In genomic region chr7:95323410-95324129, GRCh38 we compare ENCODE assay signal across 20 cellular contexts. TPM values are rescaled to one million over a fixed set of nuclear protein-coding genes. Genes with fewer than 3 reads are reported as not detected.
DNase-seq lines count a peak whose midpoint lies in the region; ATAC-seq and TF ChIP-seq lines count a peak whose summit lies in the region.
"Had no signal": no experiment of that assay in that cellular context is flagged by ENCODE, and none has a peak within 500 bp of the region (broad histone marks: within the 10 kb centered on the region; RNA-seq: fewer than 3 reads in every experiment).

No MANE protein-coding gene starts in this region.

- DNase-seq in HT-29 (ENCODE audit: low spot score) = peak; percentile 36
- DNase-seq in LoVo (ENCODE audit: low spot score) = peak; percentile 20
- no peak for DNase-seq in endodermal cell
- DNase-seq in stimulated activated naive CD8-positive, alpha-beta T cell treated with anti-CD3 and anti-CD28 coated beads, Interleukin-15, Interleukin-2, amounts not matched to agents 100 U/mL and 50 U/mL, for 24 hours = no peak
- no peak for DNase-seq in activated effector memory CD4-positive, alpha-beta T cell treated with Interleukin-2 at 50 U/mL for 16 hours
- no peak for DNase-seq in globus pallidus (ENCODE audit: low spot score)
- DNase-seq: BE2C, GOT3, NCI-H1092 treated with DMSO at 0.1 percent for 48 hours, NCI-H1694 treated with DMSO at 0.1 percent for 48 hours, NCI-H2107, NCI-H345 had no signal

- peaks cover 5% of the 10 kb centered on the region for H3K9me3 Mint-ChIP-seq in endodermal cell

- peaks cover 3% of the 10 kb centered on the region for H3K4me1 Mint-ChIP-seq in endodermal cell

- no peaks in the 10 kb centered on the region for H3K36me3 Mint-ChIP-seq in endodermal cell (ENCODE audit: low read depth)
- H3K36me3 Mint-ChIP-seq: CD4-positive, alpha-beta memory T cell had no signal

- no peaks in the 10 kb centered on the region for H4K20me1 ChIP-seq in neural cell (ENCODE audit: insufficient read depth)

- peaks cover 34% of the 10 kb centered on the region for H3K27me3 Mint-ChIP-seq in endodermal cell (ENCODE audit: insufficient read depth)

- H3K27me3 ChIP-seq in endodermal cell (ENCODE audit: control insufficient read depth, insufficient read depth, low read length, poor library complexity, severe bottlenecking) = no peaks in the 10 kb centered on the region
- H3K27me3 ChIP-seq in neural cell (ENCODE audit: insufficient read depth, low read depth, low read length) = no peaks in the 10 kb centered on the region
- H3K27me3 ChIP-seq: BE2C, Peyer's patch had no signal

- ATAC-seq in stimulated activated naive CD8-positive, alpha-beta T cell treated with anti-CD3 and anti-CD28 coated beads, Interleukin-15, Interleukin-2, amounts not matched to agents 100 U/mL and 50 U/mL, for 24 hours = no peak
- ATAC-seq in GM19395 (IDR thresholded peaks at IDR 0.05; ENCODE audit: unreplicated experiment) = no peak
- ATAC-seq: Right ventricle myocardium inferior had no signal

- no peaks in the 10 kb centered on the region for H3K36me3 ChIP-seq in endodermal cell (ENCODE audit: control insufficient read depth, insufficient read depth, low read length)
- no peaks in the 10 kb centered on the region for H3K36me3 ChIP-seq in neural cell (ENCODE audit: insufficient read depth, low read length)
- H3K36me3 ChIP-seq: BE2C, Peyer's patch had no signal

- TF ChIP-seq CTCF in endodermal cell (conservative IDR thresholded peaks at IDR 0.05) = no peak
- no peak for TF ChIP-seq CTCF in neural cell (IDR thresholded peaks at IDR 0.05; ENCODE audit: poor library complexity, severe bottlenecking)

- no peak overlapping the region for H3K27ac Mint-ChIP-seq in endodermal cell
- H3K27ac Mint-ChIP-seq: CD4-positive, alpha-beta memory T cell had no signal

- TF ChIP-seq RAD21 in neural cell (conservative IDR thresholded peaks at IDR 0.05) = no peak

- H3K4me3 ChIP-seq in endodermal cell (ENCODE audit: low read length) (no peak overlapping the region), neural cell (ENCODE audit: low read length) (no peak overlapping the region)
- H3K4me3 ChIP-seq: K562, SK-N-MC had no signal

- H3K4me1 ChIP-seq in endodermal cell (ENCODE audit: control insufficient read depth, insufficient read depth, low read length) = no peaks in the 10 kb centered on the region
- H3K4me1 ChIP-seq: BE2C had no signal

- no peaks in the 10 kb centered on the region for H3F3A ChIP-seq in neural cell (ENCODE audit: insufficient read depth, low read length, poor library complexity, severe bottlenecking)

- H3K27ac ChIP-seq in endodermal cell (ENCODE audit: low read depth, low read length) = no peak overlapping the region
- H3K27ac ChIP-seq in neural cell (ENCODE audit: low read length) = peak overlapping the region; percentile 86
- H3K27ac ChIP-seq: Peyer's patch, SK-N-MC had no signal

- H3K9me3 ChIP-seq in endodermal cell (ENCODE audit: control insufficient read depth, low read length) (peaks cover 11% of the 10 kb centered on the region), neural cell (ENCODE audit: low read length) (no peaks in the 10 kb centered on the region)
- H3K9me3 ChIP-seq: BE2C, Peyer's patch had no signal

- H3K79me2 ChIP-seq in neural cell (replicated peaks; ENCODE audit: insufficient read depth, low read length) = no peaks in the 10 kb centered on the region

- peak overlapping the region; percentile 39 for H3K4me3 Mint-ChIP-seq in endodermal cell

- H3K4me2 ChIP-seq in neural cell (ENCODE audit: low read length) = no peak overlapping the region

- no peak overlapping the region for H3K9ac ChIP-seq in endodermal cell (ENCODE audit: extremely low read depth, low read length, poor library complexity, severe bottlenecking)
- no peak overlapping the region for H3K9ac ChIP-seq in neural cell (ENCODE audit: low read length)

- no peak overlapping the region for H2AFZ ChIP-seq in neural cell (ENCODE audit: low read depth, low read length)

- WGBS in endodermal cell (ENCODE audit: insufficient coverage in 1 of 2, insufficient read length in 1 of 2), 2 experiments = 92 to 94% methylated on average over 8 to 9 of the region's 9 CpGs

- TF ChIP-seq EP300 in neural cell (conservative IDR thresholded peaks at IDR 0.05; ENCODE audit: poor library complexity, severe bottlenecking) = no peak

- H3K9me2 ChIP-seq in neural cell (ENCODE audit: insufficient read depth, low read length) = no peaks in the 10 kb centered on the region

TF ChIP-seq in neural cell, 6 proteins besides CTCF, POLR2A, EP300 and RAD21:
- TF ChIP-seq EZH2 (IDR thresholded peaks at IDR 0.05; ENCODE audit: borderline replicate concordance, insufficient read depth, low read length, poor library complexity, severe bottlenecking) = no peak
- TF ChIP-seq POLR2AphosphoS5 (IDR thresholded peaks at IDR 0.05) = no peak

RNA-seq across cellular contexts. Expression of gene PON1, which starts 0.8 kb away (rescaled TPM):
- total RNA-seq in HT-29 (2014; rRNA removed; shearing (Covaris generic)) = 0.78 and 1.2 TPM in 2 replicates
- under 1 TPM in 1 of 2 donors, not detected in 1; 0.48 TPM for total RNA-seq in endodermal cell
- 0.28 TPM for polyA plus RNA-seq in endodermal cell (2013, experiment 1 of 2)
- 0.50 TPM for polyA plus RNA-seq in endodermal cell (2013, experiment 2 of 2)
- polyA plus RNA-seq in neural cell = 0.25 TPM in 1 of 2 replicates, not detected in the other
- polyA minus RNA-seq in neural cell = not detected in 2 replicates
- total RNA-seq: CD4-positive, alpha-beta memory T cell; HT1080; K562; Peyer's patch; Right ventricle myocardium inferior had no signal
- polyA plus RNA-seq: CD4-positive, alpha-beta memory T cell; K562 had no signal

Comparison
In these comparisons a context has a peak if more than half of its experiments do, and no peak if none do; other contexts are left out.
1. DNase-seq: peak in HT-29 (single experiment) and LoVo (single experiment); none in endodermal cell (single experiment), stimulated activated naive CD8-positive, alpha-beta T cell treated with anti-CD3 and anti-CD28 coated beads, Interleukin-15, Interleukin-2, amounts not matched to agents 100 U/mL and 50 U/mL, for 24 hours (single experiment), activated effector memory CD4-positive, alpha-beta T cell treated with Interleukin-2 at 50 U/mL for 16 hours (single experiment) and globus pallidus (single experiment).